In the genomic region with DNA sequence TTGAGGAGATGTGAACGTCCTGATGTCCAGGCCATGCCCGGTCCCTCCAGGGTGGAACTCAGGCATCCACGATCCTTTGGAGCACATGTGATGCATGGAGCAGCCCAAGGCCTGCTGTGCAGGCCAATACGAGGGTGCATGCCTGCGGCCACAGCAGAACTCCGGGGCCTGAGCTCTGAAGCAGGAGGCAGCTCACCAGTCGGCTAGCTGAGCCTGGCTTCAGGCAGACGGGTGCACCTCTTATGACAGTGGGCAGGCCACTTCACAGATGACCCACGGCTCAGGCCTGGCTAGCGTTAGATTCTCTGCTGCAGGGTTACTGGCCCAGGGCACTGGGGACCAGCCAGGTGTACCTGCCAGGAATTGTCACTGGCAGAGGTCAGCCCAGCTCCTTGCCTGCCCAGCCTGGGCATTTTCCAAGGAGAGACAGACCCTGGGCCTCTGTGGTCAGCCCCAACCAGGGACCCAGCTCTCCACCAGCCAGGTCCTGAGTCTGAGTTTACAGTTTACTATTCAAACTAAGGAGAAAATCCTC, we compare ENCODE assay signal across 16 cellular contexts. TPM values are rescaled to one million over a fixed set of nuclear protein-coding genes. Genes with fewer than 3 reads are reported as not detected.
DNase-seq lines count a peak whose midpoint lies in the region; ATAC-seq and TF ChIP-seq lines count a peak whose summit lies in the region.
"Had no signal": no experiment of that assay in that cellular context is flagged by ENCODE, and none has a peak within 500 bp of the region (broad histone marks: within the 10 kb centered on the region; RNA-seq: fewer than 3 reads in every experiment).

No MANE protein-coding gene starts in this region.

- intact Hi-C loops in sigmoid colon (cut with DNase I) = no loop called here

- TF ChIP-seq CTCF in right atrium auricular region (IDR thresholded peaks at IDR 0.05) (no peak), sigmoid colon (IDR thresholded peaks at IDR 0.05) (no peak)

- H3K4me3 ChIP-seq in right atrium auricular region (no peak overlapping the region), sigmoid colon (no peak overlapping the region)
- H3K4me3 ChIP-seq: BLaER1, GM12878 had no signal

- H3K4me1 ChIP-seq in right atrium auricular region (peaks cover 0 to 41% of the 10 kb centered on the region in 2 donors), sigmoid colon (peaks cover 0 to 44% (median 14%) of the 10 kb centered on the region in 4 donors)

- no peak for ATAC-seq in GM21529 (IDR thresholded peaks at IDR 0.05; ENCODE audit: unreplicated experiment)
- ATAC-seq: GM12878, T-cell had no signal

- H3K27me3 ChIP-seq in right atrium auricular region (no peaks in the 10 kb centered on the region), sigmoid colon (no peaks in the 10 kb centered on the region)

- no peaks in the 10 kb centered on the region for H3K36me3 ChIP-seq in right atrium auricular region
- no peaks in the 10 kb centered on the region for H3K36me3 ChIP-seq in sigmoid colon
- H3K36me3 ChIP-seq: BLaER1, WERI-Rb-1 had no signal

- no peak for TF ChIP-seq POLR2A in sigmoid colon (IDR thresholded peaks at IDR 0.05)

- H3K27ac ChIP-seq in right atrium auricular region = peak overlapping the region; percentile 69 to 75
- peak overlapping the region; percentile 55 to 85 (median 78) for H3K27ac ChIP-seq in sigmoid colon
- H3K27ac ChIP-seq: BLaER1, WERI-Rb-1 had no signal

- TF ChIP-seq EP300 in sigmoid colon (IDR thresholded peaks at IDR 0.05) = no peak

- 93% methylated on average over 10 of the region's 10 CpGs for WGBS in sigmoid colon, 2 donors

- peak; percentile 17 for DNase-seq in activated CD4-positive, CD25-positive, alpha-beta regulatory T cell treated with anti-CD3 and anti-CD28 coated beads, Interleukin-2, amount 50 U/mL, for 72 hours
- no peak for DNase-seq in activated CD4-positive, CD25-positive, alpha-beta regulatory T cell (lab: John Stamatoyannopoulos, UW)
- DNase-seq in right atrium auricular region (ENCODE audit: low spot score) (no peak), sigmoid colon (peak; percentile 64), NCI-H1105 (lab: John Stamatoyannopoulos, UW) (no peak), glomerular visceral epithelial cell (ENCODE audit: extremely low spot score) (no peak), T-helper 2 cell (no peak)
- DNase-seq: GF-D8, Karpas-422, NCI-H1092, NCI-H524, T-cell, WERI-Rb-1 had no signal

- H3K9me3 ChIP-seq in right atrium auricular region (no peaks in the 10 kb centered on the region), sigmoid colon (no peaks in the 10 kb centered on the region)
- H3K9me3 ChIP-seq: BLaER1 had no signal

RNA-seq across cellular contexts. Expression of gene INPP5A, which starts 29.6 kb away (rescaled TPM):
- 100 to 1,000 TPM; 116 to 143 TPM for total RNA-seq in right atrium auricular region
- 100 to 1,000 TPM; 100 to 132 (median 112) TPM for total RNA-seq in sigmoid colon
- polyA plus RNA-seq in sigmoid colon = 10 to 100 TPM; 17.6 to 21.0 (median 20.3) TPM

Comparison
In these comparisons a context has a peak if more than half of its experiments do, and no peak if none do; other contexts are left out.
1. DNase-seq: peak in activated CD4-positive, CD25-positive, alpha-beta regulatory T cell treated with anti-CD3 and anti-CD28 coated beads, Interleukin-2, amount 50 U/mL, for 72 hours (single experiment) and sigmoid colon (single experiment); none in activated CD4-positive, CD25-positive, alpha-beta regulatory T cell (0 of 4), right atrium auricular region (single experiment), NCI-H1105 (single experiment), glomerular visceral epithelial cell (single experiment) and T-helper 2 cell (0 of 5).